ENCODE assay signal across 26 cellular contexts in the genomic region with DNA sequence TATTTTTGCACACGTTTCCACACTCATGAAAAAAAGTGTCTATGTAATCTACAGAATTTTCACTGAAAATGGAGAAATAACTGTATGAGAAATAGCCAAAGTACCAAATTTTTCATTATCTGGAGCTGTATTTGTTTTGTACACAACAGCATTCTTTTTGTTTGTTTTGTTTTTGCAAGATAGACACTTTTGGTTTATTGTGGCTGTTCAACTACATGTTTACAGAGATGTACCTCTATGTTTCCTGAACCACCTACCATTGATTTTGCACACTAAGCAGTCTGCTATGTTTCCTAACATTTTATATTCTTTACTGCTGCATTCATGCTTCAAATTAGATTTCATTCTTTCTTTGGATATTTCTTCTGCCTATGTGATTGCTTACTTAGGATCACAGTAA.
DNase-seq lines count a peak whose midpoint lies in the region; ATAC-seq, FAIRE-seq and TF ChIP-seq lines count a peak whose summit lies in the region.
"Had no signal": no experiment of that assay in that cellular context is flagged by ENCODE, and none has a peak within 500 bp of the region (broad histone marks: within the 10 kb centered on the region; RNA-seq: fewer than 3 reads in every experiment).

No MANE protein-coding gene starts in this region.

- H3K14ac ChIP-seq in IMR-90 (replicated peaks; ENCODE audit: low read depth, low read length): no peak overlapping the region

- no peak overlapping the region for H3K56ac ChIP-seq in IMR-90 (ENCODE audit: extremely low read depth, insufficient read depth, low read length)

- H3K36me3 ChIP-seq in IMR-90 (ENCODE audit: control insufficient read depth, insufficient read depth, low read length) (no peaks in the 10 kb centered on the region), neural cell (ENCODE audit: insufficient read depth, low read length) (no peaks in the 10 kb centered on the region)

- H3K79me2 ChIP-seq in neural cell (replicated peaks; ENCODE audit: insufficient read depth, low read length): no peaks in the 10 kb centered on the region

- WGBS in IMR-90 (ENCODE audit: extremely low coverage in 2 of 2, insufficient read length in 1 of 2), 2 experiments: no CpG with 5 or more reads among the region's 1 CpG

- no peaks in the 10 kb centered on the region for H3F3A ChIP-seq in neural cell (ENCODE audit: insufficient read depth, low read length, poor library complexity, severe bottlenecking)

- dilution Hi-C loops in IMR-90 (cut with HindIII; ENCODE audit: low sequenced_read_pairs, unreplicated experiment): no loop called here

- H3K4me3 ChIP-seq in IMR-90 (ENCODE audit: insufficient read depth, low read depth, low read length): no peak overlapping the region
- no peak overlapping the region for H3K4me3 ChIP-seq in neural cell (ENCODE audit: low read length)
- H3K4me3 ChIP-seq: BLaER1 treated with 17β-estradiol and CSF1 and Interleukin-3, amounts not matched to agents 10 nM and 100 nM; GM12878 had no signal

- CTCF ChIA-PET in IMR-90 (lab: Yijun Ruan, JAX): interaction anchor here (1.0 kb wide), 1 partner anchor 11 kb away, joined by 3 read pairs; no protein-coding TSS in a partner anchor
- CTCF ChIA-PET in activated CD4-positive, alpha-beta memory T cell treated with anti-CD3 and anti-CD28 coated beads for 36 hours (lab: Charles Lee): no interaction called here

- BruUV-seq in IMR-90 (replicated peaks; lab: Mats Ljungman, UMichigan): no TSS peak

- no peak overlapping the region for H3K4ac ChIP-seq in IMR-90 (ENCODE audit: low read depth, low read length)

- H4K8ac ChIP-seq in IMR-90 (ENCODE audit: low read depth in 2 of 2, low read length in 2 of 2): no peak overlapping the region

- no peaks in the 10 kb centered on the region for H3K4me1 Mint-ChIP-seq in activated CD4-positive, alpha-beta memory T cell treated with anti-CD3 and anti-CD28 coated beads for 36 hours (ENCODE audit: low read depth)
- H3K4me1 Mint-ChIP-seq: B cell had no signal

- intact Hi-C loops in IMR-90 (cut with micrococcal nuclease): no loop called here
- intact Hi-C loops in activated CD4-positive, alpha-beta memory T cell treated with anti-CD3 and anti-CD28 coated beads for 36 hours (cut with micrococcal nuclease): no loop called here

- no peaks in the 10 kb centered on the region for H3K9me3 ChIP-seq in IMR-90 (ENCODE audit: control insufficient read depth, insufficient read depth, low read length)
- no peaks in the 10 kb centered on the region for H3K9me3 ChIP-seq in neural cell (ENCODE audit: low read length)
- H3K9me3 ChIP-seq: BLaER1 treated with 17β-estradiol and CSF1 and Interleukin-3, amounts not matched to agents 10 nM and 100 nM; Caco-2 had no signal

- H3K9me2 ChIP-seq in neural cell (ENCODE audit: insufficient read depth, low read length): no peaks in the 10 kb centered on the region

- H3K9me1 ChIP-seq in IMR-90 (ENCODE audit: insufficient read depth, low read length): 0 out of 2 replicates have a peak, but pooled peaks cover 2% of the 10 kb centered on the region

- H2BK5ac ChIP-seq in IMR-90 (ENCODE audit: low read depth, low read length, poor library complexity, severe bottlenecking): no peak overlapping the region

- H2AK9ac ChIP-seq in IMR-90 (replicated peaks; ENCODE audit: low read depth, low read length, poor library complexity): no peak overlapping the region

- TF ChIP-seq RAD21 in IMR-90 (IDR thresholded peaks at IDR 0.05; ENCODE audit: low read length) (no peak), neural cell (conservative IDR thresholded peaks at IDR 0.05) (no peak)

- in situ Hi-C loops in IMR-90 (cut with MboI; ENCODE audit: low sequenced_read_pairs): no loop called here

- no peak overlapping the region for H4K5ac ChIP-seq in IMR-90 (ENCODE audit: low read depth, low read length)

- H3K4me3 Mint-ChIP-seq in activated CD4-positive, alpha-beta memory T cell treated with anti-CD3 and anti-CD28 coated beads for 36 hours: no peak overlapping the region
- H3K4me3 Mint-ChIP-seq: B cell; CD4-positive, alpha-beta T cell; CD8-positive, alpha-beta T cell had no signal

- DNase-seq in D721Med (ENCODE audit: insufficient read length, low spot score) (no peak), IMR-90 (no peak), left lobe of liver (ENCODE audit: low spot score) (no peak), NCI-H82 treated with DMSO at 0.1 percent for 48 hours (lab: John Stamatoyannopoulos, UW; ENCODE audit: unreplicated experiment) (no peak), DMS53 treated with DMSO at 0.1 percent for 48 hours (lab: John Stamatoyannopoulos, UW; ENCODE audit: unreplicated experiment) (no peak)
- no peak for DNase-seq in activated CD4-positive, alpha-beta memory T cell treated with anti-CD3 and anti-CD28 coated beads for 36 hours
- DNase-seq: 8988T; AML-193; Caco-2; Calu3; CD4-positive, alpha-beta T cell; CD8-positive, alpha-beta T cell; DMS 273 treated with DMSO at 0.1 percent for 48 hours; DMS153; DMS53; DND-41; EL; GDM1 had no signal

- no peaks in the 10 kb centered on the region for H3K79me1 ChIP-seq in IMR-90 (ENCODE audit: low read depth in 1 of 2, low read length in 2 of 2)

- H4K20me1 ChIP-seq in IMR-90 (ENCODE audit: insufficient read depth, low read length) (no peaks in the 10 kb centered on the region), neural cell (ENCODE audit: insufficient read depth) (no peaks in the 10 kb centered on the region)
- H4K20me1 ChIP-seq: BLaER1 treated with 17β-estradiol and CSF1 and Interleukin-3, amounts not matched to agents 10 nM and 100 nM had no signal

- no peaks in the 10 kb centered on the region for H3K9me3 Mint-ChIP-seq in activated CD4-positive, alpha-beta memory T cell treated with anti-CD3 and anti-CD28 coated beads for 36 hours
- H3K9me3 Mint-ChIP-seq: CD4-positive, alpha-beta T cell; CD8-positive, alpha-beta T cell had no signal

- H4K91ac ChIP-seq in IMR-90 (ENCODE audit: insufficient read depth, low read depth, low read length): no peak overlapping the region

- no peak for TF ChIP-seq EP300 in neural cell (conservative IDR thresholded peaks at IDR 0.05; ENCODE audit: poor library complexity, severe bottlenecking)

- H2BK15ac ChIP-seq in IMR-90 (ENCODE audit: low read depth, low read length): no peak overlapping the region

- ATAC-seq in IMR-90 (ENCODE audit: low read depth) (no peak), left lobe of liver (peak; percentile 44), GM18502 (IDR thresholded peaks at IDR 0.05; ENCODE audit: poor library complexity, unreplicated experiment) (no peak)
- ATAC-seq: CD8-positive, alpha-beta T cell; GM12878 had no signal

- peaks cover 2% of the 10 kb centered on the region for H3K36me3 Mint-ChIP-seq in activated CD4-positive, alpha-beta memory T cell treated with anti-CD3 and anti-CD28 coated beads for 36 hours

- H3K27me3 ChIP-seq in IMR-90 (ENCODE audit: control insufficient read depth, insufficient read depth, low read length): no peaks in the 10 kb centered on the region
- no peaks in the 10 kb centered on the region for H3K27me3 ChIP-seq in neural cell (ENCODE audit: insufficient read depth, low read depth, low read length)
- H3K27me3 ChIP-seq: BLaER1 treated with 17β-estradiol and CSF1 and Interleukin-3, amounts not matched to agents 10 nM and 100 nM had no signal

- no peak overlapping the region for H3K23ac ChIP-seq in IMR-90 (ENCODE audit: low read depth, low read length)

- H3K4me1 ChIP-seq in IMR-90 (ENCODE audit: control insufficient read depth, insufficient read depth, low read length): no peaks in the 10 kb centered on the region
- H3K4me1 ChIP-seq: BLaER1 treated with 17β-estradiol and CSF1 and Interleukin-3, amounts not matched to agents 10 nM and 100 nM; Caco-2 had no signal

- no peak overlapping the region for H2AK5ac ChIP-seq in IMR-90 (ENCODE audit: low read depth, low read length)

- no peak overlapping the region for H2BK120ac ChIP-seq in IMR-90 (ENCODE audit: low read depth, low read length)

- POLR2A ChIA-PET in IMR-90 (lab: Charles Lee; ENCODE audit: unreplicated experiment): no interaction called here
- POLR2A ChIA-PET in activated CD4-positive, alpha-beta memory T cell treated with anti-CD3 and anti-CD28 coated beads for 36 hours (lab: Charles Lee): no interaction called here

- no peak overlapping the region for H2BK20ac ChIP-seq in IMR-90 (ENCODE audit: low read depth, low read length)

- H3K27me3 Mint-ChIP-seq in activated CD4-positive, alpha-beta memory T cell treated with anti-CD3 and anti-CD28 coated beads for 36 hours: no peaks in the 10 kb centered on the region
- H3K27me3 Mint-ChIP-seq: B cell; CD4-positive, alpha-beta T cell had no signal

- no peak overlapping the region for H3K27ac Mint-ChIP-seq in activated CD4-positive, alpha-beta memory T cell treated with anti-CD3 and anti-CD28 coated beads for 36 hours
- H3K27ac Mint-ChIP-seq: B cell; CD4-positive, alpha-beta T cell; CD8-positive, alpha-beta T cell had no signal

- no peak overlapping the region for H3K27ac ChIP-seq in IMR-90 (ENCODE audit: insufficient read depth, low read length)
- H3K27ac ChIP-seq in neural cell (ENCODE audit: low read length): peak overlapping the region; percentile 0
- H3K27ac ChIP-seq: BLaER1 treated with 17β-estradiol and CSF1 and Interleukin-3, amounts not matched to agents 10 nM and 100 nM; C4-2B had no signal

- H3K4me2 ChIP-seq in IMR-90 (ENCODE audit: low read depth, low read length) (no peak overlapping the region), neural cell (ENCODE audit: low read length) (no peak overlapping the region)
- H3K4me2 ChIP-seq: BLaER1 treated with 17β-estradiol and CSF1 and Interleukin-3, amounts not matched to agents 10 nM and 100 nM had no signal

- TF ChIP-seq POLR2A in IMR-90 (IDR thresholded peaks at IDR 0.05; ENCODE audit: low read depth, low read length): no peak

- TF ChIP-seq CTCF in D721Med (IDR thresholded peaks at IDR 0.05; ENCODE audit: insufficient read depth, missing control alignments): no peak
- TF ChIP-seq CTCF in IMR-90 (conservative IDR thresholded peaks at IDR 0.05; ENCODE audit: low read depth, low read length): no peak
- TF ChIP-seq CTCF in neural cell (IDR thresholded peaks at IDR 0.05; ENCODE audit: poor library complexity, severe bottlenecking): no peak

- no peak overlapping the region for H3K9ac ChIP-seq in IMR-90 (ENCODE audit: low read depth, low read length)
- H3K9ac ChIP-seq in neural cell (ENCODE audit: low read length): no peak overlapping the region
- H3K9ac ChIP-seq: BLaER1 treated with 17β-estradiol and CSF1 and Interleukin-3, amounts not matched to agents 10 nM and 100 nM had no signal

- H2AFZ ChIP-seq in IMR-90 (replicated peaks; ENCODE audit: low read length, poor library complexity): no peak overlapping the region
- H2AFZ ChIP-seq in neural cell (ENCODE audit: low read depth, low read length): no peak overlapping the region

- peak; percentile 46 for FAIRE-seq in D721Med (lab: Jason Lieb, UNC)
- FAIRE-seq: GM12878, GM12892, GM19239 had no signal

- no peak overlapping the region for H3K18ac ChIP-seq in IMR-90 (ENCODE audit: low read depth, low read length)

TF ChIP-seq in IMR-90, 13 proteins besides CTCF, POLR2A, EP300 and RAD21 (continues in another document):
- no peak for TF ChIP-seq FOS (IDR thresholded peaks at IDR 0.05; ENCODE audit: low read depth, low read length)
- no peak for TF ChIP-seq RCOR1 (IDR thresholded peaks at IDR 0.05; ENCODE audit: insufficient replicate concordance, low read length)

TF ChIP-seq in neural cell, 6 proteins besides CTCF, POLR2A, EP300 and RAD21 (continues in another document):
- no peak for TF ChIP-seq SMC3 (conservative IDR thresholded peaks at IDR 0.05; ENCODE audit: poor library complexity)
- no peak for TF ChIP-seq MXI1 (conservative IDR thresholded peaks at IDR 0.05; ENCODE audit: poor library complexity, severe bottlenecking)
